Comparison of ENCODE assay signal across 13 cellular contexts in the genomic region with DNA sequence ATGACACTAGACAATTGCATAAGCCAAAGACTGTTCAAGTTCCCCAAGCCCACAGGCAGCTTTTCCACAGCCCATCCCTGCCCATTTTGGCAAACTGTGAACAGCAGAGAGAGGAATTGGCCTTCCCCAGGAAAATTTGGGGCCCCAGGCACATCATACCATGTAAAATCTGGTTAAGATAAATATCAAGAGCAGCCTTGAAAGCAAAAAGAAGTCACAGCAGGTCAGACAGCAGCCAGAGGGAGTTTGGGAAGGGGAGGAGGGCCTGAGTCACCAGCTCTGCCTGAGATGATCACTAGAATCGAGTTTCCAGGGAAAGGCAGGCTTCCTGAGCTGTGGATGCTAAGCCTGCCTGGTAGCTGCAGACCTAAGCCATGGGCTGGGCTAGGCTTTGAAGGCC.
A peak's percentile ranks its signal among the peaks of the same experiment; 100 is the strongest.
DNase-seq lines count a peak whose midpoint lies in the region; ATAC-seq and TF ChIP-seq lines count a peak whose summit lies in the region.
"Had no signal": no experiment of that assay in that cellular context is flagged by ENCODE, and none has a peak within 500 bp of the region (broad histone marks: within the 10 kb centered on the region; RNA-seq: fewer than 3 reads in every experiment).

No MANE protein-coding gene starts in this region.

- peak overlapping the region; percentile 44 for H3K18ac ChIP-seq in trophoblast cell (ENCODE audit: low read length)

- H3K27ac Mint-ChIP-seq in activated CD4-positive, alpha-beta T cell treated with anti-CD3 and anti-CD28 coated beads, Interleukin-2, amount 10 ng/mL, durations not matched to agents 24 days and 14 days = no peak overlapping the region
- H3K27ac Mint-ChIP-seq: progenitor cell of endocrine pancreas had no signal

- no peaks in the 10 kb centered on the region for H3K9me3 Mint-ChIP-seq in activated CD4-positive, alpha-beta T cell treated with anti-CD3 and anti-CD28 coated beads, Interleukin-2, amount 10 ng/mL, durations not matched to agents 24 days and 14 days

- H3K27me3 Mint-ChIP-seq in activated CD4-positive, alpha-beta T cell treated with anti-CD3 and anti-CD28 coated beads, Interleukin-2, amount 10 ng/mL, durations not matched to agents 24 days and 14 days = peaks cover 1% of the 10 kb centered on the region

- H3K14ac ChIP-seq in trophoblast cell (ENCODE audit: low read length) = no peak overlapping the region

- H3K9me3 ChIP-seq in fibroblast of lung (ENCODE audit: control insufficient read depth, insufficient read depth, low read depth, low read length) (no peaks in the 10 kb centered on the region), trophoblast cell (ENCODE audit: insufficient read depth, low read depth, low read length) (no peaks in the 10 kb centered on the region)
- H3K9me3 ChIP-seq: left ventricle myocardium inferior had no signal

- H3K4me1 ChIP-seq in fibroblast of lung (ENCODE audit: control insufficient read depth, extremely low read depth, insufficient read depth, low read length) (peaks cover 20% of the 10 kb centered on the region), trophoblast cell (ENCODE audit: control insufficient read depth in 1 of 2, insufficient read depth in 2 of 2, low read length in 2 of 2) (peaks cover 6 to 7% of the 10 kb centered on the region in 2 experiments)
- H3K4me1 ChIP-seq: left ventricle myocardium inferior had no signal

- H3K4me2 ChIP-seq in fibroblast of lung (ENCODE audit: extremely low read depth, insufficient read depth, low read length) = peak overlapping the region; percentile 26
- H3K4me2 ChIP-seq in trophoblast cell (ENCODE audit: low read length) = no peak overlapping the region

- peak overlapping the region; percentile 33 for H2BK5ac ChIP-seq in trophoblast cell (ENCODE audit: low read depth, low read length, poor library complexity)

- no peaks in the 10 kb centered on the region for H4K20me1 ChIP-seq in fibroblast of lung (ENCODE audit: control insufficient read depth, extremely low read depth, insufficient read depth, low read length)

- no peaks in the 10 kb centered on the region for H3K36me3 Mint-ChIP-seq in activated CD4-positive, alpha-beta T cell treated with anti-CD3 and anti-CD28 coated beads, Interleukin-2, amount 10 ng/mL, durations not matched to agents 24 days and 14 days (ENCODE audit: low read depth)

- H3K27ac ChIP-seq in fibroblast of lung (ENCODE audit: insufficient read depth, low read length) = peak overlapping the region; percentile 74
- no peak overlapping the region for H3K27ac ChIP-seq in trophoblast cell (ENCODE audit: low read depth, low read length)
- H3K27ac ChIP-seq: left ventricle myocardium inferior had no signal

- no peak overlapping the region for H4K91ac ChIP-seq in trophoblast cell (ENCODE audit: low read depth, low read length)

- no peak overlapping the region for H2AK5ac ChIP-seq in trophoblast cell (ENCODE audit: low read length)

- peaks cover 3% of the 10 kb centered on the region for H3K4me1 Mint-ChIP-seq in activated CD4-positive, alpha-beta T cell treated with anti-CD3 and anti-CD28 coated beads, Interleukin-2, amount 10 ng/mL, durations not matched to agents 24 days and 14 days

- no peak for TF ChIP-seq CTCF in fibroblast of lung (conservative IDR thresholded peaks at IDR 0.05 in 1 of 2, IDR thresholded peaks at IDR 0.05 in 1 of 2; ENCODE audit: low read depth in 1 of 2, low read length in 2 of 2)

- H2BK120ac ChIP-seq in trophoblast cell (ENCODE audit: insufficient read depth, low read length, poor library complexity) = no peak overlapping the region

- H2AFZ ChIP-seq in fibroblast of lung (ENCODE audit: low read length) = no peak overlapping the region
- H2AFZ ChIP-seq in trophoblast cell (ENCODE audit: insufficient read depth, low read length, poor library complexity) = no peak overlapping the region

- peak overlapping the region; percentile 21 for H3K4ac ChIP-seq in trophoblast cell (ENCODE audit: low read depth, low read length)

- intact Hi-C loops in activated CD4-positive, alpha-beta T cell treated with anti-CD3 and anti-CD28 coated beads, Interleukin-2, amount 10 ng/mL, durations not matched to agents 24 days and 14 days (cut with micrococcal nuclease) = loop anchor here (10.0 kb wide), 1 partner anchor 60 kb away; no protein-coding TSS in a partner anchor

- WGBS in trophoblast cell (ENCODE audit: extremely low coverage, insufficient coverage, insufficient read length) = no CpG with 5 or more reads among the region's 1 CpG

- no peak overlapping the region for H4K12ac ChIP-seq in trophoblast cell (ENCODE audit: low read depth, low read length)

- no peak overlapping the region for H2BK12ac ChIP-seq in trophoblast cell (ENCODE audit: low read length)

- H4K8ac ChIP-seq in trophoblast cell (ENCODE audit: low read depth, low read length) = no peak overlapping the region

- H3K9ac ChIP-seq in fibroblast of lung (ENCODE audit: insufficient read depth, low read length) (no peak overlapping the region), trophoblast cell (ENCODE audit: low read length) (no peak overlapping the region)

- no peak overlapping the region for H3K4me3 ChIP-seq in fibroblast of lung (replicated peaks in 1 of 4; ENCODE audit: control extremely low read depth in 1 of 4, insufficient read depth in 1 of 4, low read depth in 3 of 4, low read length in 4 of 4)
- H3K4me3 ChIP-seq in trophoblast cell (ENCODE audit: low read depth, low read length) = no peak overlapping the region
- H3K4me3 ChIP-seq: left ventricle myocardium inferior had no signal

- H3K79me1 ChIP-seq in trophoblast cell (ENCODE audit: low read length) = peaks cover 3% of the 10 kb centered on the region

- H3K79me2 ChIP-seq in fibroblast of lung (ENCODE audit: control insufficient read depth, insufficient read depth, low read length) = no peaks in the 10 kb centered on the region
- peaks cover 1% of the 10 kb centered on the region for H3K79me2 ChIP-seq in trophoblast cell (ENCODE audit: control insufficient read depth, insufficient read depth, low read length, poor library complexity)

- DNase-seq in ELF-1 (ENCODE audit: low read depth, low spot score) (peak; percentile 63), fibroblast of lung (ENCODE audit: low read depth in 2 of 2) (peak; percentile 69 to 88), trophoblast cell (peak; percentile 39 to 46), DMS 273 treated with DMSO at 0.1 percent for 48 hours (lab: John Stamatoyannopoulos, UW) (no peak)
- no peak for DNase-seq in activated CD4-positive, alpha-beta T cell treated with anti-CD3 and anti-CD28 coated beads, Interleukin-2, amount 10 ng/mL, durations not matched to agents 24 days and 14 days
- DNase-seq: activated CD8-positive, alpha-beta memory T cell treated with anti-CD3 and anti-CD28 coated beads for 24 hours; left ventricle myocardium inferior; NCI-H82; T-helper 1 cell had no signal

- H3K36me3 ChIP-seq in fibroblast of lung (ENCODE audit: control insufficient read depth, insufficient read depth, low read length) (no peaks in the 10 kb centered on the region), trophoblast cell (ENCODE audit: control insufficient read depth in 1 of 2, insufficient read depth in 2 of 2, low read length in 2 of 2) (no peaks in the 10 kb centered on the region)
- H3K36me3 ChIP-seq: left ventricle myocardium inferior had no signal

- no peak overlapping the region for H3K23ac ChIP-seq in trophoblast cell (ENCODE audit: low read length)

- no peaks in the 10 kb centered on the region for H3K27me3 ChIP-seq in fibroblast of lung (ENCODE audit: control insufficient read depth, insufficient read depth, low read length)
- H3K27me3 ChIP-seq in trophoblast cell (ENCODE audit: insufficient read depth, low read length) = no peaks in the 10 kb centered on the region

- ATAC-seq in SK-N-SH treated with all-trans-retinoic acid at 6 μM for 48 hours (peak; percentile 47; the same call in 1 of the 3 replicates), GM21447 (IDR thresholded peaks at IDR 0.05; ENCODE audit: unreplicated experiment) (no peak), HG03378 (IDR thresholded peaks at IDR 0.05; ENCODE audit: unreplicated experiment) (no peak)

- no peak overlapping the region for H3K4me3 Mint-ChIP-seq in activated CD4-positive, alpha-beta T cell treated with anti-CD3 and anti-CD28 coated beads, Interleukin-2, amount 10 ng/mL, durations not matched to agents 24 days and 14 days

TF ChIP-seq in SK-N-SH treated with all-trans-retinoic acid at 6 μM for 48 hours, 23 proteins besides CTCF, POLR2A, EP300 and RAD21:
- TF ChIP-seq ISL1 (CRISPR knock-in tag; IDR thresholded peaks at IDR 0.05) = no peak
- TF ChIP-seq, protein P1, sequence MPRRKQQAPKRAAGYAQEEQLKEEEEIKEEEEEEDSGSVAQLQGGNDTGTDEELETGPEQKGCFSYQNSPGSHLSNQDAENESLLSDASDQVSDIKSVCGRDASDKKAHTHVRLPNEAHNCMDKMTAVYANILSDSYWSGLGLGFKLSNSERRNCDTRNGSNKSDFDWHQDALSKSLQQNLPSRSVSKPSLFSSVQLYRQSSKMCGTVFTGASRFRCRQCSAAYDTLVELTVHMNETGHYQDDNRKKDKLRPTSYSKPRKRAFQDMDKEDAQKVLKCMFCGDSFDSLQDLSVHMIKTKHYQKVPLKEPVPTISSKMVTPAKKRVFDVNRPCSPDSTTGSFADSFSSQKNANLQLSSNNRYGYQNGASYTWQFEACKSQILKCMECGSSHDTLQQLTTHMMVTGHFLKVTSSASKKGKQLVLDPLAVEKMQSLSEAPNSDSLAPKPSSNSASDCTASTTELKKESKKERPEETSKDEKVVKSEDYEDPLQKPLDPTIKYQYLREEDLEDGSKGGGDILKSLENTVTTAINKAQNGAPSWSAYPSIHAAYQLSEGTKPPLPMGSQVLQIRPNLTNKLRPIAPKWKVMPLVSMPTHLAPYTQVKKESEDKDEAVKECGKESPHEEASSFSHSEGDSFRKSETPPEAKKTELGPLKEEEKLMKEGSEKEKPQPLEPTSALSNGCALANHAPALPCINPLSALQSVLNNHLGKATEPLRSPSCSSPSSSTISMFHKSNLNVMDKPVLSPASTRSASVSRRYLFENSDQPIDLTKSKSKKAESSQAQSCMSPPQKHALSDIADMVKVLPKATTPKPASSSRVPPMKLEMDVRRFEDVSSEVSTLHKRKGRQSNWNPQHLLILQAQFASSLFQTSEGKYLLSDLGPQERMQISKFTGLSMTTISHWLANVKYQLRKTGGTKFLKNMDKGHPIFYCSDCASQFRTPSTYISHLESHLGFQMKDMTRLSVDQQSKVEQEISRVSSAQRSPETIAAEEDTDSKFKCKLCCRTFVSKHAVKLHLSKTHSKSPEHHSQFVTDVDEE (CRISPR knock-in tag; IDR thresholded peaks at IDR 0.05) = no peak

Comparison
In these comparisons a context has a peak if more than half of its experiments do, and no peak if none do; other contexts are left out.
1. DNase-seq: peak in ELF-1 (single experiment), fibroblast of lung (2 of 2) and trophoblast cell (2 of 2); none in activated CD4-positive, alpha-beta T cell treated with anti-CD3 and anti-CD28 coated beads, Interleukin-2, amount 10 ng/mL, durations not matched to agents 24 days and 14 days (single experiment) and DMS 273 treated with DMSO at 0.1 percent for 48 hours (single experiment).